Comparison of ENCODE assay signal across 1 cellular context in the genomic region with DNA sequence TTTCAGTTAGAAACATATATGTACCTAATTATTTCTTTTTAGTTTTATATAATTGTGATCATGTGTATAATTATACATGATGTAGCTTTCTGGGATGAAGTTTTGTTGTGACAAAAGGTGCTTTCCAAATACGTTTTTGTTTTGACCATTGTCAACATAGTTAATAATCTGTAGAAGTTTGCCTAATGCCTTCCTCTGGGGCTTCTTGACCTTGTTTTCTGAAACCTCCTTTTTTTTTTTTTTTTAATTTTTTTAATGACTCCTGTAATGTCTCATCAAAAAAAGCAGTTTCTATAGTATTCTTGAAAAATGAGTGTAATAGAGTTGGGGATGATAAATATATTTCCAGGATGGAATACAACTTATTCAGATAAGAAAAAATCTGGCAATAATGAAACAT.
TF ChIP-seq lines count a peak whose summit lies in the region.

No MANE protein-coding gene starts in this region.

TF ChIP-seq in GM12878, 131 proteins besides CTCF, POLR2A, EP300 and RAD21 (continued from another document):
- TF ChIP-seq, protein P1, sequence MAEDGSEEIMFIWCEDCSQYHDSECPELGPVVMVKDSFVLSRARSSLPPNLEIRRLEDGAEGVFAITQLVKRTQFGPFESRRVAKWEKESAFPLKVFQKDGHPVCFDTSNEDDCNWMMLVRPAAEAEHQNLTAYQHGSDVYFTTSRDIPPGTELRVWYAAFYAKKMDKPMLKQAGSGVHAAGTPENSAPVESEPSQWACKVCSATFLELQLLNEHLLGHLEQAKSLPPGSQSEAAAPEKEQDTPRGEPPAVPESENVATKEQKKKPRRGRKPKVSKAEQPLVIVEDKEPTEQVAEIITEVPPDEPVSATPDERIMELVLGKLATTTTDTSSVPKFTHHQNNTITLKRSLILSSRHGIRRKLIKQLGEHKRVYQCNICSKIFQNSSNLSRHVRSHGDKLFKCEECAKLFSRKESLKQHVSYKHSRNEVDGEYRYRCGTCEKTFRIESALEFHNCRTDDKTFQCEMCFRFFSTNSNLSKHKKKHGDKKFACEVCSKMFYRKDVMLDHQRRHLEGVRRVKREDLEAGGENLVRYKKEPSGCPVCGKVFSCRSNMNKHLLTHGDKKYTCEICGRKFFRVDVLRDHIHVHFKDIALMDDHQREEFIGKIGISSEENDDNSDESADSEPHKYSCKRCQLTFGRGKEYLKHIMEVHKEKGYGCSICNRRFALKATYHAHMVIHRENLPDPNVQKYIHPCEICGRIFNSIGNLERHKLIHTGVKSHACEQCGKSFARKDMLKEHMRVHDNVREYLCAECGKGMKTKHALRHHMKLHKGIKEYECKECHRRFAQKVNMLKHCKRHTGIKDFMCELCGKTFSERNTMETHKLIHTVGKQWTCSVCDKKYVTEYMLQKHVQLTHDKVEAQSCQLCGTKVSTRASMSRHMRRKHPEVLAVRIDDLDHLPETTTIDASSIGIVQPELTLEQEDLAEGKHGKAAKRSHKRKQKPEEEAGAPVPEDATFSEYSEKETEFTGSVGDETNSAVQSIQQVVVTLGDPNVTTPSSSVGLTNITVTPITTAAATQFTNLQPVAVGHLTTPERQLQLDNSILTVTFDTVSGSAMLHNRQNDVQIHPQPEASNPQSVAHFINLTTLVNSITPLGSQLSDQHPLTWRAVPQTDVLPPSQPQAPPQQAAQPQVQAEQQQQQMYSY (CRISPR knock-in tag; IDR thresholded peaks at IDR 0.05), result no peak
- TF ChIP-seq SMARCA5 (IDR thresholded peaks at IDR 0.05) (no peak), MTA2 (IDR thresholded peaks at IDR 0.05; ENCODE audit: low read depth) (peak; percentile 81), BCL11A (IDR thresholded peaks at IDR 0.05; ENCODE audit: low read depth, low read length) (peak; percentile 62; the same call in 1 of the 2 replicates), ZNF384 (IDR thresholded peaks at IDR 0.05; ENCODE audit: borderline replicate concordance, low read depth, low read length) (peak; percentile 85), ZNF207 (IDR thresholded peaks at IDR 0.05; ENCODE audit: borderline replicate concordance) (no peak), NR2F1 (conservative IDR thresholded peaks at IDR 0.05) (peak; percentile 59), HDAC6 (IDR thresholded peaks at IDR 0.05; ENCODE audit: unreplicated experiment) (no peak), CBX3 (IDR thresholded peaks at IDR 0.05; ENCODE audit: borderline replicate concordance, low read depth) (no peak), RCOR1 (conservative IDR thresholded peaks at IDR 0.05; ENCODE audit: low read depth, low read length) (no peak), JUNB (IDR thresholded peaks at IDR 0.05) (peak; percentile 32), SPI1 (IDR thresholded peaks at IDR 0.05; ENCODE audit: borderline replicate concordance, insufficient read depth, low read depth, low read length) (no peak), MEF2B (IDR thresholded peaks at IDR 0.05; ENCODE audit: partially characterized antibody, poor library complexity, severe bottlenecking) (peak; percentile 27), PAX8 (IDR thresholded peaks at IDR 0.05) (no peak), ATF7 (IDR thresholded peaks at IDR 0.05; ENCODE audit: low read depth) (peak; percentile 32; the same call in 1 of the 2 replicates), CHD2 (IDR thresholded peaks at IDR 0.05; ENCODE audit: borderline replicate concordance, low read depth, low read length) (no peak), NR2C1 (IDR thresholded peaks at IDR 0.05) (no peak), EZH2 (IDR thresholded peaks at IDR 0.05; ENCODE audit: borderline replicate concordance, control insufficient read depth, low read depth, low read length) (no peak), SUPT20H (IDR thresholded peaks at IDR 0.05; ENCODE audit: borderline replicate concordance, control insufficient read depth, low read depth, low read length) (no peak), KDM1A (IDR thresholded peaks at IDR 0.05; ENCODE audit: borderline replicate concordance) (no peak), POLR2AphosphoS5 (IDR thresholded peaks at IDR 0.05; ENCODE audit: low read length) (no peak)
- TF ChIP-seq, protein P2, sequence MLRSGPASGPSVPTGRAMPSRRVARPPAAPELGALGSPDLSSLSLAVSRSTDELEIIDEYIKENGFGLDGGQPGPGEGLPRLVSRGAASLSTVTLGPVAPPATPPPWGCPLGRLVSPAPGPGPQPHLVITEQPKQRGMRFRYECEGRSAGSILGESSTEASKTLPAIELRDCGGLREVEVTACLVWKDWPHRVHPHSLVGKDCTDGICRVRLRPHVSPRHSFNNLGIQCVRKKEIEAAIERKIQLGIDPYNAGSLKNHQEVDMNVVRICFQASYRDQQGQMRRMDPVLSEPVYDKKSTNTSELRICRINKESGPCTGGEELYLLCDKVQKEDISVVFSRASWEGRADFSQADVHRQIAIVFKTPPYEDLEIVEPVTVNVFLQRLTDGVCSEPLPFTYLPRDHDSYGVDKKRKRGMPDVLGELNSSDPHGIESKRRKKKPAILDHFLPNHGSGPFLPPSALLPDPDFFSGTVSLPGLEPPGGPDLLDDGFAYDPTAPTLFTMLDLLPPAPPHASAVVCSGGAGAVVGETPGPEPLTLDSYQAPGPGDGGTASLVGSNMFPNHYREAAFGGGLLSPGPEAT (IDR thresholded peaks at IDR 0.05; ENCODE audit: low read depth), result peak; percentile 75
- TF ChIP-seq, protein P3, sequence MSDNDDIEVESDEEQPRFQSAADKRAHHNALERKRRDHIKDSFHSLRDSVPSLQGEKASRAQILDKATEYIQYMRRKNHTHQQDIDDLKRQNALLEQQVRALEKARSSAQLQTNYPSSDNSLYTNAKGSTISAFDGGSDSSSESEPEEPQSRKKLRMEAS (IDR thresholded peaks at IDR 0.05; ENCODE audit: low read depth, low read length), result no peak
- TF ChIP-seq, protein P4, sequence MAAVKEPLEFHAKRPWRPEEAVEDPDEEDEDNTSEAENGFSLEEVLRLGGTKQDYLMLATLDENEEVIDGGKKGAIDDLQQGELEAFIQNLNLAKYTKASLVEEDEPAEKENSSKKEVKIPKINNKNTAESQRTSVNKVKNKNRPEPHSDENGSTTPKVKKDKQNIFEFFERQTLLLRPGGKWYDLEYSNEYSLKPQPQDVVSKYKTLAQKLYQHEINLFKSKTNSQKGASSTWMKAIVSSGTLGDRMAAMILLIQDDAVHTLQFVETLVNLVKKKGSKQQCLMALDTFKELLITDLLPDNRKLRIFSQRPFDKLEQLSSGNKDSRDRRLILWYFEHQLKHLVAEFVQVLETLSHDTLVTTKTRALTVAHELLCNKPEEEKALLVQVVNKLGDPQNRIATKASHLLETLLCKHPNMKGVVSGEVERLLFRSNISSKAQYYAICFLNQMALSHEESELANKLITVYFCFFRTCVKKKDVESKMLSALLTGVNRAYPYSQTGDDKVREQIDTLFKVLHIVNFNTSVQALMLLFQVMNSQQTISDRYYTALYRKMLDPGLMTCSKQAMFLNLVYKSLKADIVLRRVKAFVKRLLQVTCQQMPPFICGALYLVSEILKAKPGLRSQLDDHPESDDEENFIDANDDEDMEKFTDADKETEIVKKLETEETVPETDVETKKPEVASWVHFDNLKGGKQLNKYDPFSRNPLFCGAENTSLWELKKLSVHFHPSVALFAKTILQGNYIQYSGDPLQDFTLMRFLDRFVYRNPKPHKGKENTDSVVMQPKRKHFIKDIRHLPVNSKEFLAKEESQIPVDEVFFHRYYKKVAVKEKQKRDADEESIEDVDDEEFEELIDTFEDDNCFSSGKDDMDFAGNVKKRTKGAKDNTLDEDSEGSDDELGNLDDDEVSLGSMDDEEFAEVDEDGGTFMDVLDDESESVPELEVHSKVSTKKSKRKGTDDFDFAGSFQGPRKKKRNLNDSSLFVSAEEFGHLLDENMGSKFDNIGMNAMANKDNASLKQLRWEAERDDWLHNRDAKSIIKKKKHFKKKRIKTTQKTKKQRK (IDR thresholded peaks at IDR 0.05; ENCODE audit: low read depth, low read length), result no peak
- TF ChIP-seq, protein P5, sequence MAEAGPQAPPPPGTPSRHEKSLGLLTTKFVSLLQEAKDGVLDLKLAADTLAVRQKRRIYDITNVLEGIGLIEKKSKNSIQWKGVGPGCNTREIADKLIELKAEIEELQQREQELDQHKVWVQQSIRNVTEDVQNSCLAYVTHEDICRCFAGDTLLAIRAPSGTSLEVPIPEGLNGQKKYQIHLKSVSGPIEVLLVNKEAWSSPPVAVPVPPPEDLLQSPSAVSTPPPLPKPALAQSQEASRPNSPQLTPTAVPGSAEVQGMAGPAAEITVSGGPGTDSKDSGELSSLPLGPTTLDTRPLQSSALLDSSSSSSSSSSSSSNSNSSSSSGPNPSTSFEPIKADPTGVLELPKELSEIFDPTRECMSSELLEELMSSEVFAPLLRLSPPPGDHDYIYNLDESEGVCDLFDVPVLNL (IDR thresholded peaks at IDR 0.05; ENCODE audit: low read depth, low read length), result no peak
